ENCODE assay signal across 23 cellular contexts in genomic region chr20:54680439-54680838, GRCh38.
"Had no signal": no experiment of that assay in that cellular context is flagged by ENCODE, and none has a peak within 500 bp of the region (broad histone marks: within the 10 kb centered on the region; RNA-seq: fewer than 3 reads in every experiment).

No MANE protein-coding gene starts in this region.

- H3K4me1 ChIP-seq: breast epithelium, SJSA1 had no signal

- ATAC-seq: activated CD4-positive, alpha-beta T cell treated with anti-CD3 and anti-CD28 coated beads for 36 hours; activated CD4-positive, CD25-positive, alpha-beta regulatory T cell treated with anti-CD3 and anti-CD28 coated beads, Interleukin-2, amount 50 U/mL, for 24 hours; activated CD8-positive, alpha-beta T cell treated with anti-CD3 and anti-CD28 coated beads, Interleukin-2, amount 10 ng/mL, durations not matched to agents 7 days and 5 days; activated naive CD4-positive, alpha-beta T cell treated with anti-CD3 and anti-CD28 coated beads, Interleukin-2, amount 50 U/mL, for 72 hours; PC-3; WTC11 had no signal

- H3K9me3 ChIP-seq: adrenal gland, body of pancreas, breast epithelium, Peyer's patch, SJSA1, SK-N-SH had no signal

- H3K36me3 ChIP-seq: adrenal gland, breast epithelium, Peyer's patch, SJSA1 had no signal

- H3K4me2 ChIP-seq: SK-N-SH had no signal

- H3K9ac ChIP-seq: SK-N-SH had no signal

- H3K27ac ChIP-seq: adrenal gland, body of pancreas, breast epithelium, Peyer's patch, SJSA1 had no signal

- FAIRE-seq: astrocyte had no signal

- H3K4me3 ChIP-seq: adrenal gland, body of pancreas, breast epithelium, Peyer's patch, SJSA1 had no signal

- DNase-seq: activated CD4-positive, alpha-beta T cell treated with anti-CD3 and anti-CD28 coated beads, Interleukin-2, amount 10 ng/mL, durations not matched to agents 7 days and 5 days; activated gamma-delta T cell treated with Interleukin-2 at 50 U/mL for 16 hours; activated T-cell treated with anti-CD3 and anti-CD28 coated beads, Interleukin-2, amount 50 U/mL, for 24 hours; cerebellar nuclear complex; NCI-H1105; NCI-H1417 treated with DMSO at 0.1 percent for 48 hours; NCI-H187 treated with DMSO at 0.1 percent for 48 hours; NCI-H2227 treated with DMSO at 0.1 percent for 48 hours; NCI-H510A treated with DMSO at 0.1 percent for 48 hours; Peyer's patch; SHP77 treated with DMSO at 0.1 percent for 48 hours had no signal

- H3K27me3 ChIP-seq: body of pancreas, Peyer's patch, SJSA1 had no signal
